23 cellular contexts compared by ENCODE assay signal in the genomic region with DNA sequence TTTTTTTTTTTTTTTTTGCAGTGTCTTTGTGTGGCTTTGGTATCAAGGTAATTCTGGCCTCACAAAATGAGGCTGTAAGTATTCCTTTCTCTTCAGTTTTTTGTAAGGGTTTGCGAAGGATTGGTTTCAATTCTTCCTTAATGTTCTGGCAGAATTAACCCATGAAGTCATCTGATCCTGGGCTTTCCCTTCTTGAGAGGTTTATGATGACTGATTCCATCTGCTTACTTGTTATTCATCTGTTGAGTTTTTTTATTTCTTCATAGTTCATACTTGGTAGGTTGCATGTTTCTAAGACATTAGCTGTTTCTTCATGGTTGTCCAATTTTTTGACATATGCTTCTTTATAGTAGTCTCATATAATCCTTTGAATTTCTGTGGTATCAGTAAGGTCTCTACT.
"Had no signal": no experiment of that assay in that cellular context is flagged by ENCODE, and none has a peak within 500 bp of the region (broad histone marks: within the 10 kb centered on the region; RNA-seq: fewer than 3 reads in every experiment).

No MANE protein-coding gene starts in this region.

- H3K4me3 Mint-ChIP-seq: dendritic cell treated with granulocyte-macrophage colony-stimulating factor and Interleukin-4, amounts not matched to agents 40 ng/mL and 50 ng/mL, for 4 days; endodermal cell; memory B cell; natural killer cell; stimulated activated effector memory CD8-positive, alpha-beta T cell treated with anti-CD3 and anti-CD28 coated beads, Interleukin-12 subunit alpha, Interleukin-12 subunit beta, amount 100 ng/mL, for 72 hours had no signal

- H3K27me3 Mint-ChIP-seq: dendritic cell treated with granulocyte-macrophage colony-stimulating factor and Interleukin-4, amounts not matched to agents 40 ng/mL and 50 ng/mL, for 4 days had no signal

- H3K4me3 ChIP-seq: lung, ovary, psoas muscle, sigmoid colon, stomach, thyroid gland, vagina had no signal

- H3K36me3 Mint-ChIP-seq: memory B cell; stimulated activated effector memory CD8-positive, alpha-beta T cell treated with anti-CD3 and anti-CD28 coated beads, Interleukin-12 subunit alpha, Interleukin-12 subunit beta, amount 100 ng/mL, for 72 hours had no signal

- DNase-seq: effector CD8-positive, alpha-beta T cell; endodermal cell; head of caudate nucleus; natural killer cell; occipital lobe; ovary; posterior cingulate gyrus; psoas muscle; right cardiac atrium; sigmoid colon; stimulated activated CD4-positive, alpha-beta T cell treated with anti-CD3 and anti-CD28 coated beads, Interleukin-2, amount 100 ng/mL, for 24 hours; stimulated activated CD4-positive, alpha-beta T cell treated with anti-CD3 and anti-CD28 coated beads, Interleukin-4, amount 100 ng/mL, for 24 hours; stimulated activated naive CD4-positive, alpha-beta T cell treated with Interleukin-2 at 50 U/mL for 16 hours; stomach; thyroid gland; trophoblast cell had no signal

- H3K9me3 Mint-ChIP-seq: endodermal cell had no signal

- H3K27ac Mint-ChIP-seq: dendritic cell treated with granulocyte-macrophage colony-stimulating factor and Interleukin-4, amounts not matched to agents 40 ng/mL and 50 ng/mL, for 4 days; endodermal cell; memory B cell; natural killer cell; stimulated activated effector memory CD8-positive, alpha-beta T cell treated with anti-CD3 and anti-CD28 coated beads, Interleukin-12 subunit alpha, Interleukin-12 subunit beta, amount 100 ng/mL, for 72 hours had no signal

- ATAC-seq: esophagus mucosa; left lobe of liver; natural killer cell; psoas muscle; right cardiac atrium; stimulated activated effector memory CD8-positive, alpha-beta T cell treated with anti-CD3 and anti-CD28 coated beads, Interleukin-12 subunit alpha, Interleukin-12 subunit beta, amount 100 ng/mL, for 72 hours had no signal

- H3K4me1 Mint-ChIP-seq: memory B cell; natural killer cell; stimulated activated effector memory CD8-positive, alpha-beta T cell treated with anti-CD3 and anti-CD28 coated beads, Interleukin-12 subunit alpha, Interleukin-12 subunit beta, amount 100 ng/mL, for 72 hours had no signal
